In genomic region chr6:130903602-130904001, GRCh38 we compare ENCODE assay signal across 18 cellular contexts.
DNase-seq lines count a peak whose midpoint lies in the region; ATAC-seq and TF ChIP-seq lines count a peak whose summit lies in the region.
"Had no signal": no experiment of that assay in that cellular context is flagged by ENCODE, and none has a peak within 500 bp of the region (broad histone marks: within the 10 kb centered on the region; RNA-seq: fewer than 3 reads in every experiment).

No MANE protein-coding gene starts in this region.

- H3K79me2 ChIP-seq in neural progenitor cell (ENCODE audit: low read depth), result no peaks in the 10 kb centered on the region

- no peaks in the 10 kb centered on the region for H3K9me3 Mint-ChIP-seq in WTC11
- H3K9me3 Mint-ChIP-seq in neural progenitor cell, result no peaks in the 10 kb centered on the region
- H3K9me3 Mint-ChIP-seq: CD14-positive monocyte; CD4-positive, alpha-beta memory T cell; CD8-positive, alpha-beta memory T cell had no signal

- DNase-seq in WTC11 (ENCODE audit: low spot score) (no peak), neural progenitor cell (ENCODE audit: low spot score) (no peak), DMS53 (lab: John Stamatoyannopoulos, UW) (no peak)
- DNase-seq: 8988T; ACHN; BE2C; C1 segment of cervical spinal cord; CD4-positive, alpha-beta memory T cell; CD4-positive, CD25-positive, alpha-beta regulatory T cell; CD8-positive, alpha-beta memory T cell; DMS 273 treated with DMSO at 0.1 percent for 48 hours; DMS153; DMS79 treated with DMSO at 0.1 percent for 48 hours; GF-D8 had no signal

- H3K4me1 Mint-ChIP-seq in WTC11, result peaks cover 20% of the 10 kb centered on the region
- peaks cover 17% of the 10 kb centered on the region for H3K4me1 Mint-ChIP-seq in neural progenitor cell
- H3K4me1 Mint-ChIP-seq: CD14-positive monocyte; CD4-positive, alpha-beta memory T cell; CD4-positive, CD25-positive, alpha-beta regulatory T cell; CD8-positive, alpha-beta memory T cell had no signal

- H3K27me3 ChIP-seq in neural progenitor cell, result no peaks in the 10 kb centered on the region
- H3K27me3 ChIP-seq: BE2C, BLaER1 had no signal

- H3K36me3 ChIP-seq in HEK293 (ENCODE audit: control insufficient read depth in 2 of 2, insufficient read depth in 1 of 2, low read length in 2 of 2), result peaks cover 6 to 19% of the 10 kb centered on the region in 2 experiments; a peak in 2 of 3 replicates
- no peaks in the 10 kb centered on the region for H3K36me3 ChIP-seq in neural progenitor cell
- H3K36me3 ChIP-seq: BE2C had no signal

- H3F3A ChIP-seq in neural progenitor cell (ENCODE audit: low read depth), result peaks cover 11% of the 10 kb centered on the region

- TF ChIP-seq CTCF in HEK293 (tag by site-specific recombination; IDR thresholded peaks at IDR 0.05) (no peak), WTC11 (IDR thresholded peaks at IDR 0.05) (no peak), neural progenitor cell (IDR thresholded peaks at IDR 0.05) (no peak)

- no peaks in the 10 kb centered on the region for H3K4me1 ChIP-seq in HEK293 (ENCODE audit: control insufficient read depth, insufficient read depth, low read length)
- peaks cover 14% of the 10 kb centered on the region for H3K4me1 ChIP-seq in neural progenitor cell
- H3K4me1 ChIP-seq: BE2C, BLaER1 had no signal

- H2AFZ ChIP-seq in neural progenitor cell (replicated peaks), result no peak overlapping the region

- CTCF ChIA-PET in HEK293 (lab: Yijun Ruan, JAX) (interaction anchor here (0.7 to 2.5 kb wide), 3 partner anchors 18 to 277 kb away, joined by 3 to 8 read pairs (median 4); no protein-coding TSS in a partner anchor), WTC11 (lab: Charles Lee) (interaction anchor here (1.1 to 1.3 kb wide), 2 partner anchors 18 to 213 kb away, joined by 3 to 4 read pairs; no protein-coding TSS in a partner anchor)

- H4K20me1 ChIP-seq in neural progenitor cell (ENCODE audit: low read depth), result no peaks in the 10 kb centered on the region
- H4K20me1 ChIP-seq: BLaER1 had no signal

- POLR2A ChIA-PET in HEK293 (lab: Yijun Ruan, JAX) (no interaction called here), WTC11 (lab: Charles Lee) (no interaction called here)

- ATAC-seq in WTC11, result no peak
- ATAC-seq in GM21447 (IDR thresholded peaks at IDR 0.05; ENCODE audit: unreplicated experiment), result no peak

- H3K27ac Mint-ChIP-seq in WTC11, result 0 out of 2 replicates have a peak overlapping the region, but pooled peaks have one; percentile 30
- no peak overlapping the region for H3K27ac Mint-ChIP-seq in neural progenitor cell
- H3K27ac Mint-ChIP-seq: CD14-positive monocyte; CD4-positive, alpha-beta memory T cell; CD4-positive, CD25-positive, alpha-beta regulatory T cell; CD8-positive, alpha-beta memory T cell had no signal

- H3K4me3 Mint-ChIP-seq in WTC11 (no peak overlapping the region), neural progenitor cell (no peak overlapping the region)
- H3K4me3 Mint-ChIP-seq: CD14-positive monocyte; CD4-positive, alpha-beta memory T cell; CD4-positive, CD25-positive, alpha-beta regulatory T cell; CD8-positive, alpha-beta memory T cell had no signal

- H3K4me3 ChIP-seq in HEK293 (ENCODE audit: low read depth, low read length) (no peak overlapping the region), neural progenitor cell (no peak overlapping the region)
- H3K4me3 ChIP-seq: BLaER1 had no signal

- H3K4me2 ChIP-seq in neural progenitor cell, result peak overlapping the region; percentile 11
- H3K4me2 ChIP-seq: BLaER1 had no signal

- H3K9ac ChIP-seq in neural progenitor cell, result no peak overlapping the region
- H3K9ac ChIP-seq: BLaER1 had no signal

- H3K36me3 Mint-ChIP-seq in WTC11, result peaks cover 2% of the 10 kb centered on the region; the same call in 1 of the 2 replicates
- H3K36me3 Mint-ChIP-seq in neural progenitor cell, result peaks cover 11% of the 10 kb centered on the region
- H3K36me3 Mint-ChIP-seq: CD4-positive, alpha-beta memory T cell; CD4-positive, CD25-positive, alpha-beta regulatory T cell had no signal

- H3K27me3 Mint-ChIP-seq in WTC11 (ENCODE audit: low read depth) (no peaks in the 10 kb centered on the region; the same call in 1 of the 2 replicates), neural progenitor cell (ENCODE audit: insufficient read depth, low read depth) (peaks cover 8% of the 10 kb centered on the region)
- H3K27me3 Mint-ChIP-seq: CD4-positive, alpha-beta memory T cell; CD4-positive, CD25-positive, alpha-beta regulatory T cell had no signal

- H3K9me3 ChIP-seq in HEK293 (ENCODE audit: control insufficient read depth, insufficient read depth, low read depth, low read length), result no peaks in the 10 kb centered on the region
- no peaks in the 10 kb centered on the region for H3K9me3 ChIP-seq in neural progenitor cell (ENCODE audit: low read depth)
- H3K9me3 ChIP-seq: BE2C, BLaER1 had no signal

- H3K27ac ChIP-seq in HEK293 (ENCODE audit: extremely low read depth, low read depth, low read length) (no peak overlapping the region), neural progenitor cell (no peak overlapping the region)
- H3K27ac ChIP-seq: BLaER1 had no signal

TF ChIP-seq in HEK293, 187 proteins besides CTCF, POLR2A, EP300 and RAD21:
- peak; percentile 81; the same call in 1 of the 2 replicates for TF ChIP-seq SCRT1 (tag by site-specific recombination; IDR thresholded peaks at IDR 0.05; ENCODE audit: borderline replicate concordance)
- no peak for TF ChIP-seq ZNF121 (tag by site-specific recombination; IDR thresholded peaks at IDR 0.05)
- TF ChIP-seq SCRT2 (tag by site-specific recombination; IDR thresholded peaks at IDR 0.05), result peak; percentile 90

TF ChIP-seq in WTC11, 78 proteins besides CTCF, POLR2A, EP300 and RAD21:
- TF ChIP-seq ESRRA (CRISPR knock-in tag; IDR thresholded peaks at IDR 0.05; ENCODE audit: borderline replicate concordance), result no peak
- no peak for TF ChIP-seq NR1H2 (CRISPR knock-in tag; IDR thresholded peaks at IDR 0.05)
- no peak for TF ChIP-seq MYBL2 (CRISPR knock-in tag; IDR thresholded peaks at IDR 0.05)
- no peak for TF ChIP-seq FOXP4 (CRISPR knock-in tag; IDR thresholded peaks at IDR 0.05)
- TF ChIP-seq IRF1 (CRISPR knock-in tag; IDR thresholded peaks at IDR 0.05), result no peak
- no peak for TF ChIP-seq ZNF317 (CRISPR knock-in tag; IDR thresholded peaks at IDR 0.05; ENCODE audit: borderline replicate concordance, low read depth)
- no peak for TF ChIP-seq JAZF1 (CRISPR knock-in tag; IDR thresholded peaks at IDR 0.05)
- TF ChIP-seq ZNF423 (CRISPR knock-in tag; IDR thresholded peaks at IDR 0.05), result no peak
- TF ChIP-seq ZNF671 (CRISPR knock-in tag; IDR thresholded peaks at IDR 0.05), result no peak
TF ChIP-seq in WTC11: peak in this region for 0.
